ENCODE assay signal across 13 cellular contexts in the genomic region with DNA sequence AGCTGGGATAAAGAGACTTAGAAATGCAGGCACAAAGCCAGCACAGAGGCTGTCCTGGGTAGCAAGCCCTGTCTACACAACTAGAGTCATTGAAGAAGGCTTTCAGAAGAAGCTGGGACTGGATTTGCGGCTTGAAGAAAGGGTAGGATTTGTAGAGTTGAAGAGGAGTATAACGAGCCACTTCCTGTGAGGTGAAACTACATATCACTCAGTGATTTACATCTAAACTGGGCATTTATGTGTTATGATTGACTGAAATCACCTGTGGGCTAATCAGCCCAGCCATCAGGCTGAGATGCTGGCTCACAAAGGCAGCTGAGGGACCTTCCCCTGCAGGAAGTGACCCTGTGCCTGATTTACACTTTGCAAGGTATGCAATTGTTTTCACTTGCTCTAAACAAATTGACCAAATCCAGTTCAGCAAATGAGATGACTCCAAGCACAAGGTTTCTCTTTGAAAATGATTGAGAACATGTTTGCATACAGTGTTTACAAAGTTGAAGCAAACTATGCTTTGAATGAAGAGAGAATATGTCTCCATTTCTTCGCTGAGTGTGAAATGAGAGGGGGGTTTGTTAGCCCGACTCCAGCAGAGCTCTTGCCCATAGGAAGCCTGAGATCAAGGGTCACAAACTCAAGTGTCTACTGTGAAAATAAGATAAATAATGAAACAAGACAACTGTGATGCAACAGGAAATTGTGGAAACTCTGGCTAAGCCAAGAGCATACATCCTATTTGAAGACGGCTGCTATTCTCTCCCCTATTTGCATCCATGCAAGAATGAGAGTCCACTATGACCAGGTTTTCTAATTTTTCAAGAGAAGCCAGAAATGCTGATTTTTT.
DNase-seq lines count a peak whose midpoint lies in the region; ATAC-seq and TF ChIP-seq lines count a peak whose summit lies in the region.
"Had no signal": no experiment of that assay in that cellular context is flagged by ENCODE, and none has a peak within 500 bp of the region (broad histone marks: within the 10 kb centered on the region; RNA-seq: fewer than 3 reads in every experiment).

No MANE protein-coding gene starts in this region.

- no peak for TF ChIP-seq POLR2A in gastroesophageal sphincter (IDR thresholded peaks at IDR 0.05)

- no peak overlapping the region for H3K4me3 Mint-ChIP-seq in activated naive CD8-positive, alpha-beta T cell treated with anti-CD3 and anti-CD28 coated beads, Interleukin-2, amount 50 U/mL, for 24 hours
- H3K4me3 Mint-ChIP-seq: central memory CD8-positive, alpha-beta T cell had no signal

- no peaks in the 10 kb centered on the region for H3K36me3 ChIP-seq in neutrophil
- H3K36me3 ChIP-seq in gastroesophageal sphincter: no peaks in the 10 kb centered on the region
- H3K36me3 ChIP-seq: vagina had no signal

- H3K27me3 ChIP-seq in neutrophil: no peaks in the 10 kb centered on the region
- H3K27me3 ChIP-seq in gastroesophageal sphincter: no peaks in the 10 kb centered on the region
- H3K27me3 ChIP-seq: vagina had no signal

- H3K4me3 ChIP-seq in neutrophil (ENCODE audit: low read depth in 1 of 2, low read length in 1 of 2) (peak overlapping the region in 1 of 2 experiments; percentile 21), gastroesophageal sphincter (no peak overlapping the region)
- H3K4me3 ChIP-seq: A549, vagina had no signal

- H3K4me1 ChIP-seq in neutrophil (ENCODE audit: control insufficient read depth in 1 of 2, insufficient read depth in 1 of 2, low read depth in 1 of 2, low read length in 1 of 2): peaks cover 20 to 27% of the 10 kb centered on the region in 2 experiments
- peaks cover 0 to 28% (median 5%) of the 10 kb centered on the region in 3 donors for H3K4me1 ChIP-seq in gastroesophageal sphincter
- H3K4me1 ChIP-seq: vagina had no signal

- whole genome bisulfite sequencing in gastroesophageal sphincter (ENCODE audit: low coverage in 1 of 2), 2 donors: 57 to 61% methylated on average over 4 to 5 of the region's 5 CpGs

- ATAC-seq in activated naive CD8-positive, alpha-beta T cell treated with anti-CD3 and anti-CD28 coated beads, Interleukin-2, amount 50 U/mL, for 24 hours: no peak
- ATAC-seq in gastroesophageal sphincter: no peak
- ATAC-seq: A549; naive thymus-derived CD4-positive, alpha-beta T cell had no signal

- H3K27me3 Mint-ChIP-seq in activated naive CD8-positive, alpha-beta T cell treated with anti-CD3 and anti-CD28 coated beads, Interleukin-2, amount 50 U/mL, for 24 hours: no peaks in the 10 kb centered on the region

- H3K9me3 ChIP-seq in neutrophil (no peaks in the 10 kb centered on the region), gastroesophageal sphincter (no peaks in the 10 kb centered on the region)
- H3K9me3 ChIP-seq: A549, vagina had no signal

- H3K4me1 Mint-ChIP-seq in activated naive CD8-positive, alpha-beta T cell treated with anti-CD3 and anti-CD28 coated beads, Interleukin-2, amount 50 U/mL, for 24 hours: peaks cover 6% of the 10 kb centered on the region

- TF ChIP-seq CTCF in neutrophil (IDR thresholded peaks at IDR 0.05) (no peak), gastroesophageal sphincter (IDR thresholded peaks at IDR 0.05) (no peak)

- peak overlapping the region; percentile 15 for H3K27ac Mint-ChIP-seq in activated naive CD8-positive, alpha-beta T cell treated with anti-CD3 and anti-CD28 coated beads, Interleukin-2, amount 50 U/mL, for 24 hours

- H3K27ac ChIP-seq in neutrophil (peak overlapping the region; percentile 68), gastroesophageal sphincter (no peak overlapping the region)
- H3K27ac ChIP-seq: A549, vagina had no signal

- H3K36me3 Mint-ChIP-seq in activated naive CD8-positive, alpha-beta T cell treated with anti-CD3 and anti-CD28 coated beads, Interleukin-2, amount 50 U/mL, for 24 hours (ENCODE audit: low read depth): no peaks in the 10 kb centered on the region
- H3K36me3 Mint-ChIP-seq: naive thymus-derived CD4-positive, alpha-beta T cell had no signal

- H3K9me3 Mint-ChIP-seq in activated naive CD8-positive, alpha-beta T cell treated with anti-CD3 and anti-CD28 coated beads, Interleukin-2, amount 50 U/mL, for 24 hours: no peaks in the 10 kb centered on the region
- H3K9me3 Mint-ChIP-seq: central memory CD8-positive, alpha-beta T cell; naive thymus-derived CD4-positive, alpha-beta T cell had no signal

- TF ChIP-seq EP300 in gastroesophageal sphincter (IDR thresholded peaks at IDR 0.05): no peak

- DNase-seq in NCI-H2081 (lab: John Stamatoyannopoulos, UW) (peak; percentile 1 to 47), NCI-H2081 treated with DMSO at 0.1 percent for 48 hours (lab: John Stamatoyannopoulos, UW) (no peak), HuH-7 (ENCODE audit: low spot score) (peak; percentile 26), NCI-H187 (lab: John Stamatoyannopoulos, UW) (no peak)
- no peak for DNase-seq in activated naive CD8-positive, alpha-beta T cell treated with anti-CD3 and anti-CD28 coated beads, Interleukin-2, amount 50 U/mL, for 24 hours
- no peak for DNase-seq in stimulated activated CD4-positive, alpha-beta T cell treated with anti-CD3 and anti-CD28 coated beads, Interleukin-15, amount 100 ng/mL, for 24 hours
- DNase-seq: stimulated activated CD4-positive, alpha-beta T cell treated with anti-CD3 and anti-CD28 coated beads, Interleukin-4, amount 100 ng/mL, for 4 hours had no signal

Comparison
In these comparisons a context has a peak if more than half of its experiments do, and no peak if none do; other contexts are left out.
1. DNase-seq: peak in NCI-H2081 (2 of 2) and HuH-7 (single experiment); none in NCI-H2081 treated with DMSO at 0.1 percent for 48 hours (single experiment), activated naive CD8-positive, alpha-beta T cell treated with anti-CD3 and anti-CD28 coated beads, Interleukin-2, amount 50 U/mL, for 24 hours (single experiment), stimulated activated CD4-positive, alpha-beta T cell treated with anti-CD3 and anti-CD28 coated beads, Interleukin-15, amount 100 ng/mL, for 24 hours (single experiment) and NCI-H187 (0 of 2).